Comparison of ENCODE assay signal across 12 cellular contexts in genomic region chr9:133714606-133715294, GRCh38. TPM values are rescaled to one million over a fixed set of nuclear protein-coding genes. Genes with fewer than 3 reads are reported as not detected.
DNase-seq lines count a peak whose midpoint lies in the region; ATAC-seq and TF ChIP-seq lines count a peak whose summit lies in the region.
"Had no signal": no experiment of that assay in that cellular context is flagged by ENCODE, and none has a peak within 500 bp of the region (broad histone marks: within the 10 kb centered on the region; RNA-seq: fewer than 3 reads in every experiment).

No MANE protein-coding gene starts in this region.

- H3K4me1 Mint-ChIP-seq in MCF 10A (ENCODE audit: insufficient read depth, unreplicated experiment) = peaks cover 3% of the 10 kb centered on the region
- H3K4me1 Mint-ChIP-seq in endothelial cell (ENCODE audit: unreplicated experiment) = no peaks in the 10 kb centered on the region
- peaks cover 31% of the 10 kb centered on the region for H3K4me1 Mint-ChIP-seq in mesothelial cell of epicardium

- POLR2A ChIA-PET in MCF 10A (lab: Yijun Ruan, JAX) = no interaction called here

- H3K79me2 ChIP-seq in mammary epithelial cell (ENCODE audit: insufficient read depth, low read length) = no peaks in the 10 kb centered on the region

- H3K9me3 Mint-ChIP-seq in MCF 10A (ENCODE audit: unreplicated experiment) = no peaks in the 10 kb centered on the region
- H3K9me3 Mint-ChIP-seq in endothelial cell (ENCODE audit: unreplicated experiment) = no peaks in the 10 kb centered on the region
- no peaks in the 10 kb centered on the region for H3K9me3 Mint-ChIP-seq in mesothelial cell of epicardium
- H3K9me3 Mint-ChIP-seq: activated CD4-positive, alpha-beta T cell treated with anti-CD3 and anti-CD28 coated beads, Interleukin-2, amount 10 ng/mL, durations not matched to agents 7 days and 5 days had no signal

- H3K4me1 ChIP-seq in mammary epithelial cell (ENCODE audit: insufficient read depth, low read length) = no peaks in the 10 kb centered on the region
- H3K4me1 ChIP-seq in aorta (ENCODE audit: control insufficient read depth in 1 of 2, insufficient read depth in 2 of 2, low read length in 2 of 2) = no peaks in the 10 kb centered on the region

- H3K9me3 ChIP-seq in mammary epithelial cell (replicated peaks; ENCODE audit: insufficient read depth, low read length) (no peaks in the 10 kb centered on the region), aorta (ENCODE audit: control insufficient read depth, low read length) (no peaks in the 10 kb centered on the region)

- BruUV-seq in MCF 10A (replicated peaks; lab: Mats Ljungman, UMichigan) = no TSS peak
- no TSS peak for BruUV-seq in mammary epithelial cell (replicated peaks; lab: Mats Ljungman, UMichigan)

- dilution Hi-C loops in mammary epithelial cell (cut with HindIII; ENCODE audit: low sequenced_read_pairs) = loop anchor here (5.0 kb wide), 1 partner anchor 82 kb away; no protein-coding TSS in a partner anchor

- H3K36me3 Mint-ChIP-seq in MCF 10A (ENCODE audit: insufficient read depth, unreplicated experiment) (no peaks in the 10 kb centered on the region), endothelial cell (ENCODE audit: low read depth, unreplicated experiment) (peaks cover 5% of the 10 kb centered on the region), mesothelial cell of epicardium (no peaks in the 10 kb centered on the region)

- TF ChIP-seq CTCF in MCF 10A (IDR thresholded peaks at IDR 0.05; ENCODE audit: unreplicated experiment) (no peak), mammary epithelial cell (conservative IDR thresholded peaks at IDR 0.05 in 1 of 2, IDR thresholded peaks at IDR 0.05 in 1 of 2; ENCODE audit: extremely low read depth in 1 of 2, insufficient read depth in 1 of 2, low read depth in 1 of 2, low read length in 2 of 2) (no peak), endothelial cell (IDR thresholded peaks at IDR 0.05; ENCODE audit: unreplicated experiment) (no peak), mesothelial cell of epicardium (IDR thresholded peaks at IDR 0.05; ENCODE audit: unreplicated experiment) (no peak)

- 82% methylated on average over 13 of the region's 15 CpGs for WGBS in mammary epithelial cell (ENCODE audit: low coverage, missing lambda C conversion rate)
- 86 to 89% methylated on average over 15 of the region's 15 CpGs for WGBS in aorta, 2 donors

- DNase-seq in MCF 10A (ENCODE audit: unreplicated experiment) (peak; percentile 9), mammary epithelial cell (no peak), endothelial cell (ENCODE audit: low spot score) (peak; percentile 2), mesothelial cell of epicardium (ENCODE audit: low spot score in 2 of 2, unreplicated experiment in 2 of 2) (peak in 1 of 2 experiments; percentile 10), aorta (peak; percentile 54 to 71), NK-92 (lab: John Stamatoyannopoulos, UW; ENCODE audit: unreplicated experiment) (no peak)
- DNase-seq: activated CD4-positive, alpha-beta T cell treated with anti-CD3 and anti-CD28 coated beads, Interleukin-2, amount 10 ng/mL, durations not matched to agents 7 days and 5 days; naive B cell; NCI-H1105 had no signal

- H3K27ac ChIP-seq in mammary epithelial cell (ENCODE audit: insufficient read depth, low read depth, low read length) (no peak overlapping the region), aorta (ENCODE audit: low read depth in 1 of 2, low read length in 2 of 2) (no peak overlapping the region)
- H3K27ac ChIP-seq: PC-9 had no signal

- CTCF ChIA-PET in MCF 10A (lab: Yijun Ruan, JAX) = interaction anchor here (0.7 to 0.9 kb wide), 2 partner anchors 28 to 1493 kb away, joined by 3 read pairs; no protein-coding TSS in a partner anchor
- CTCF ChIA-PET in mammary epithelial cell (lab: Charles Lee; ENCODE audit: low non-redundant PET) = no interaction called here

- H4K20me1 ChIP-seq in mammary epithelial cell (ENCODE audit: insufficient read depth, low read length) = no peaks in the 10 kb centered on the region

- H3K36me3 ChIP-seq in mammary epithelial cell (ENCODE audit: insufficient read depth, low read length) (no peaks in the 10 kb centered on the region), aorta (ENCODE audit: control insufficient read depth in 1 of 2, insufficient read depth in 2 of 2, low read length in 1 of 2) (no peaks in the 10 kb centered on the region)

- H3K4me2 ChIP-seq in mammary epithelial cell (ENCODE audit: insufficient read depth, low read depth, low read length) = no peak overlapping the region
- H3K4me2 ChIP-seq: PC-9 had no signal

- H3K9ac ChIP-seq in mammary epithelial cell (ENCODE audit: insufficient read depth, low read length) = no peak overlapping the region

- H3K27me3 Mint-ChIP-seq in MCF 10A (ENCODE audit: insufficient read depth, unreplicated experiment) (peaks cover 40% of the 10 kb centered on the region), endothelial cell (ENCODE audit: unreplicated experiment) (peaks cover 4% of the 10 kb centered on the region), mesothelial cell of epicardium (ENCODE audit: low read depth) (no peaks in the 10 kb centered on the region)
- H3K27me3 Mint-ChIP-seq: activated CD4-positive, alpha-beta T cell treated with anti-CD3 and anti-CD28 coated beads, Interleukin-2, amount 10 ng/mL, durations not matched to agents 7 days and 5 days had no signal

- no peak for ATAC-seq in aorta (ENCODE audit: low FRiP score)
- no peak for ATAC-seq in HG03442 (IDR thresholded peaks at IDR 0.05; ENCODE audit: unreplicated experiment)
- no peak for ATAC-seq in GM18511 (IDR thresholded peaks at IDR 0.05; ENCODE audit: unreplicated experiment)

- H2AFZ ChIP-seq in mammary epithelial cell (ENCODE audit: low read depth, low read length) = no peak overlapping the region
- H2AFZ ChIP-seq: PC-9 had no signal

- no peak overlapping the region for H3K4me3 Mint-ChIP-seq in MCF 10A (ENCODE audit: unreplicated experiment)
- H3K4me3 Mint-ChIP-seq in endothelial cell (ENCODE audit: unreplicated experiment) = no peak overlapping the region
- no peak overlapping the region for H3K4me3 Mint-ChIP-seq in mesothelial cell of epicardium
- H3K4me3 Mint-ChIP-seq: activated CD4-positive, alpha-beta T cell treated with anti-CD3 and anti-CD28 coated beads, Interleukin-2, amount 10 ng/mL, durations not matched to agents 7 days and 5 days; naive B cell had no signal

- H3K4me3 ChIP-seq in mammary epithelial cell (replicated peaks in 1 of 3; ENCODE audit: insufficient read depth in 1 of 3, low read depth in 2 of 3, low read length in 3 of 3) (no peak overlapping the region), aorta (ENCODE audit: low read length in 2 of 2) (no peak overlapping the region)
- H3K4me3 ChIP-seq: PC-9 had no signal

- in situ Hi-C loops in mammary epithelial cell (cut with MboI; ENCODE audit: low sequenced_read_pairs in 2 of 2) = no loop called here

- intact Hi-C loops in MCF 10A (cut with micrococcal nuclease) (no loop called here), mammary epithelial cell (cut with micrococcal nuclease) (no loop called here), aorta (cut with DNase I) (no loop called here)

- H3K27me3 ChIP-seq in mammary epithelial cell (ENCODE audit: insufficient read depth, low read length) (peaks cover 2% of the 10 kb centered on the region), aorta (ENCODE audit: control insufficient read depth in 1 of 2, insufficient read depth in 2 of 2, low read length in 1 of 2) (no peaks in the 10 kb centered on the region)

- H3K27ac Mint-ChIP-seq in MCF 10A (ENCODE audit: low read depth, unreplicated experiment) (no peak overlapping the region), endothelial cell (ENCODE audit: unreplicated experiment) (no peak overlapping the region), mesothelial cell of epicardium (peak overlapping the region; percentile 90)
- H3K27ac Mint-ChIP-seq: activated CD4-positive, alpha-beta T cell treated with anti-CD3 and anti-CD28 coated beads, Interleukin-2, amount 10 ng/mL, durations not matched to agents 7 days and 5 days; naive B cell had no signal

RNA-seq across cellular contexts. Expression of gene SARDH, which starts 23.4 kb away (rescaled TPM):
- total RNA-seq in MCF 10A (2022) (not detected in 2 replicates), mammary epithelial cell (1 to 10 TPM in 1 of 2 donors, not detected in 1; 7.2 TPM), endothelial cell (ENCODE audit: unreplicated experiment) (5.0 TPM), mesothelial cell of epicardium (11.8 to 13.9 TPM (median 12.9 TPM) in 3 replicates), aorta (1 to 10 TPM in 1 of 2 donors, under 1 TPM in 1; 0.84 to 3.0 TPM)
- polyA plus RNA-seq in mammary epithelial cell (0.28 TPM), aorta (1 to 10 TPM in 1 of 2 donors, not detected in 1; 2.0 TPM)
- polyA minus RNA-seq in mammary epithelial cell = not detected

Comparison
In these comparisons a context has a peak if more than half of its experiments do, and no peak if none do; other contexts are left out.
1. DNase-seq: peak in MCF 10A (single experiment), endothelial cell (single experiment) and aorta (2 of 2); none in mammary epithelial cell (single experiment) and NK-92 (single experiment).